Comparison of ENCODE assay signal across 18 cellular contexts in genomic region chr1:160503087-160503486, GRCh38. TPM values are rescaled to one million over a fixed set of nuclear protein-coding genes. Genes with fewer than 3 reads are reported as not detected.
DNase-seq lines count a peak whose midpoint lies in the region; ATAC-seq and TF ChIP-seq lines count a peak whose summit lies in the region.
"Had no signal": no experiment of that assay in that cellular context is flagged by ENCODE, and none has a peak within 500 bp of the region (broad histone marks: within the 10 kb centered on the region; RNA-seq: fewer than 3 reads in every experiment).

No MANE protein-coding gene starts in this region.

- H3K9me3 Mint-ChIP-seq in stimulated activated naive CD8-positive, alpha-beta T cell treated with anti-CD3 and anti-CD28 coated beads, Interleukin-15, Interleukin-2, amounts not matched to agents 100 ng/mL and 50 ng/mL, for 24 hours: peaks cover 52% of the 10 kb centered on the region
- peaks cover 64 to 66% of the 10 kb centered on the region in 2 donors for H3K9me3 Mint-ChIP-seq in stimulated activated naive CD8-positive, alpha-beta T cell treated with anti-CD3 and anti-CD28 coated beads, Interleukin-15, amount 100 ng/mL, for 72 hours
- H3K9me3 Mint-ChIP-seq in activated B cell treated with CpG ODN at 0.5 μM for 24 hours: peaks cover 10% of the 10 kb centered on the region
- peaks cover 15 to 37% (median 28%) of the 10 kb centered on the region in 6 donors for H3K9me3 Mint-ChIP-seq in immature natural killer cell

- H3K27ac Mint-ChIP-seq in stimulated activated naive CD8-positive, alpha-beta T cell treated with anti-CD3 and anti-CD28 coated beads, Interleukin-15, Interleukin-2, amounts not matched to agents 100 ng/mL and 50 ng/mL, for 24 hours: peak overlapping the region; percentile 76
- peak overlapping the region in 1 of 2 donors; percentile 46 for H3K27ac Mint-ChIP-seq in stimulated activated naive CD8-positive, alpha-beta T cell treated with anti-CD3 and anti-CD28 coated beads, Interleukin-15, amount 100 ng/mL, for 72 hours
- H3K27ac Mint-ChIP-seq in activated B cell treated with CpG ODN at 0.5 μM for 24 hours: peak overlapping the region; percentile 68
- peak overlapping the region; percentile 52 to 91 (median 80) for H3K27ac Mint-ChIP-seq in immature natural killer cell

- peaks cover 88% of the 10 kb centered on the region for H3K4me1 Mint-ChIP-seq in stimulated activated naive CD8-positive, alpha-beta T cell treated with anti-CD3 and anti-CD28 coated beads, Interleukin-15, Interleukin-2, amounts not matched to agents 100 ng/mL and 50 ng/mL, for 24 hours (ENCODE audit: low read depth)
- peaks cover 65% of the 10 kb centered on the region for H3K4me1 Mint-ChIP-seq in stimulated activated naive CD8-positive, alpha-beta T cell treated with anti-CD3 and anti-CD28 coated beads, Interleukin-15, amount 100 ng/mL, for 72 hours
- H3K4me1 Mint-ChIP-seq in activated B cell treated with CpG ODN at 0.5 μM for 24 hours (peaks cover 76% of the 10 kb centered on the region), immature natural killer cell (peaks cover 83 to 99% of the 10 kb centered on the region in 2 donors)

- H3K27me3 Mint-ChIP-seq in stimulated activated naive CD8-positive, alpha-beta T cell treated with anti-CD3 and anti-CD28 coated beads, Interleukin-15, Interleukin-2, amounts not matched to agents 100 ng/mL and 50 ng/mL, for 24 hours: no peaks in the 10 kb centered on the region
- no peaks in the 10 kb centered on the region for H3K27me3 Mint-ChIP-seq in stimulated activated naive CD8-positive, alpha-beta T cell treated with anti-CD3 and anti-CD28 coated beads, Interleukin-15, amount 100 ng/mL, for 72 hours
- H3K27me3 Mint-ChIP-seq in activated B cell treated with CpG ODN at 0.5 μM for 24 hours: no peaks in the 10 kb centered on the region
- no peaks in the 10 kb centered on the region for H3K27me3 Mint-ChIP-seq in immature natural killer cell (ENCODE audit: low read depth in 3 of 3)

- no peak for ATAC-seq in stimulated activated naive CD8-positive, alpha-beta T cell treated with anti-CD3 and anti-CD28 coated beads, Interleukin-15, amount 100 ng/mL, for 72 hours
- ATAC-seq in activated B cell treated with CpG ODN at 0.5 μM for 24 hours (ENCODE audit: low read depth): no peak
- ATAC-seq in GM19035 (IDR thresholded peaks at IDR 0.05; ENCODE audit: unreplicated experiment): no peak

- TF ChIP-seq CTCF in activated B cell treated with CpG ODN at 0.5 μM for 24 hours (IDR thresholded peaks at IDR 0.05): no peak

- H3K36me3 Mint-ChIP-seq in stimulated activated naive CD8-positive, alpha-beta T cell treated with anti-CD3 and anti-CD28 coated beads, Interleukin-15, Interleukin-2, amounts not matched to agents 100 ng/mL and 50 ng/mL, for 24 hours (ENCODE audit: low read depth): peaks cover 99% of the 10 kb centered on the region
- peaks cover 89% of the 10 kb centered on the region for H3K36me3 Mint-ChIP-seq in activated B cell treated with CpG ODN at 0.5 μM for 24 hours (ENCODE audit: low read depth)
- H3K36me3 Mint-ChIP-seq in immature natural killer cell: peaks cover 56 to 71% (median 65%) of the 10 kb centered on the region in 3 donors
- H3K36me3 Mint-ChIP-seq: CD14-positive monocyte had no signal

- DNase-seq in stimulated activated naive CD8-positive, alpha-beta T cell treated with anti-CD3 and anti-CD28 coated beads, Interleukin-15, amount 100 ng/mL, for 72 hours: no peak
- DNase-seq in activated B cell treated with CpG ODN at 0.5 μM for 24 hours (no peak), immature natural killer cell (no peak), NCI-H748 (lab: John Stamatoyannopoulos, UW; ENCODE audit: unreplicated experiment) (no peak), NOMO-1 (lab: John Stamatoyannopoulos, UW; ENCODE audit: unreplicated experiment in 2 of 2) (no peak), NCI-H446 treated with DMSO at 0.1 percent for 48 hours (lab: John Stamatoyannopoulos, UW) (no peak)
- DNase-seq: HCEC 1CT, NCI-H1105, NCI-H1694, NCI-H446, NCI-H774, PC-9, SJCRH30 had no signal

- CTCF ChIA-PET in activated B cell treated with CpG ODN at 0.5 μM for 24 hours (lab: Charles Lee): interaction anchor here (0.8 kb wide), 1 partner anchor 74 kb away, joined by 3 read pairs; no protein-coding TSS in a partner anchor

- intact Hi-C loops in activated B cell treated with CpG ODN at 0.5 μM for 24 hours (cut with micrococcal nuclease): loop anchor here (2.0 kb wide), 1 partner anchor 14 kb away; no protein-coding TSS in a partner anchor

- H3K4me3 Mint-ChIP-seq in stimulated activated naive CD8-positive, alpha-beta T cell treated with anti-CD3 and anti-CD28 coated beads, Interleukin-15, Interleukin-2, amounts not matched to agents 100 ng/mL and 50 ng/mL, for 24 hours: no peak overlapping the region
- no peak overlapping the region for H3K4me3 Mint-ChIP-seq in stimulated activated naive CD8-positive, alpha-beta T cell treated with anti-CD3 and anti-CD28 coated beads, Interleukin-15, amount 100 ng/mL, for 72 hours
- H3K4me3 Mint-ChIP-seq in activated B cell treated with CpG ODN at 0.5 μM for 24 hours (no peak overlapping the region), immature natural killer cell (peak overlapping the region in 4 of 5 donors; percentile 15 to 58 (median 38))
- H3K4me3 Mint-ChIP-seq: CD14-positive monocyte had no signal

- POLR2A ChIA-PET in activated B cell treated with CpG ODN at 0.5 μM for 24 hours (lab: Charles Lee): interaction anchor here (0.6 kb wide), 1 partner anchor 361 kb away, joined by 5 read pairs; no protein-coding TSS in a partner anchor

RNA-seq across cellular contexts. Expression of gene SLAMF6, which starts 20.0 kb away (rescaled TPM):
- 28.7 and 31.2 TPM in 2 replicates for total RNA-seq in activated B cell treated with CpG ODN at 0.5 μM for 24 hours
- polyA plus RNA-seq in immature natural killer cell: 100 to 1,000 TPM; 105 to 210 (median 125) TPM
- total RNA-seq: A673, LHCN-M2, PC-9, SJCRH30 had no signal

Comparison
In these comparisons a context has a peak if more than half of its experiments do, and no peak if none do; other contexts are left out.
1. H3K4me3 Mint-ChIP-seq: peak in immature natural killer cell (4 of 5); none in stimulated activated naive CD8-positive, alpha-beta T cell treated with anti-CD3 and anti-CD28 coated beads, Interleukin-15, Interleukin-2, amounts not matched to agents 100 ng/mL and 50 ng/mL, for 24 hours (single experiment), stimulated activated naive CD8-positive, alpha-beta T cell treated with anti-CD3 and anti-CD28 coated beads, Interleukin-15, amount 100 ng/mL, for 72 hours (0 of 2) and activated B cell treated with CpG ODN at 0.5 μM for 24 hours (single experiment).